Comparison of ENCODE assay signal across 1 cellular context in genomic region chr2:42054657-42055430, GRCh38.
TF ChIP-seq lines count a peak whose summit lies in the region.

No MANE protein-coding gene starts in this region.

TF ChIP-seq in HepG2, 621 proteins besides CTCF, POLR2A, EP300 and RAD21 (continued from another document and continues in another):
- no peak for TF ChIP-seq ARID4A (CRISPR knock-in tag; IDR thresholded peaks at IDR 0.05; ENCODE audit: borderline replicate concordance)
- no peak for TF ChIP-seq ETS1 (CRISPR knock-in tag; IDR thresholded peaks at IDR 0.05)
- no peak for TF ChIP-seq PRDM15 (CRISPR knock-in tag; IDR thresholded peaks at IDR 0.05)
- TF ChIP-seq MAX (IDR thresholded peaks at IDR 0.05), result peak; percentile 48; the same call in 1 of the 2 replicates
- no peak for TF ChIP-seq BRF2 (CRISPR knock-in tag; IDR thresholded peaks at IDR 0.05)
- no peak for TF ChIP-seq PRMT3 (CRISPR knock-in tag; IDR thresholded peaks at IDR 0.05; ENCODE audit: borderline replicate concordance, low read depth)
- TF ChIP-seq ZNF710 (CRISPR knock-in tag; IDR thresholded peaks at IDR 0.05; ENCODE audit: borderline replicate concordance), result 0 out of 2 replicates have a peak, but pooled peaks have one; percentile 16
- TF ChIP-seq NBN (conservative IDR thresholded peaks at IDR 0.05), result no peak
- TF ChIP-seq SP140L (CRISPR knock-in tag; IDR thresholded peaks at IDR 0.05; ENCODE audit: borderline replicate concordance), result no peak
- no peak for TF ChIP-seq ZNF644 (CRISPR knock-in tag; IDR thresholded peaks at IDR 0.05; ENCODE audit: low read depth)
- no peak for TF ChIP-seq MNT (IDR thresholded peaks at IDR 0.05)
- TF ChIP-seq ZNF337 (CRISPR knock-in tag; IDR thresholded peaks at IDR 0.05; ENCODE audit: borderline replicate concordance, low read depth), result no peak
- TF ChIP-seq KDM4B (CRISPR knock-in tag; IDR thresholded peaks at IDR 0.05), result no peak
- TF ChIP-seq GTF2F1 (IDR thresholded peaks at IDR 0.05; ENCODE audit: low read length), result no peak
- peak; percentile 64; the same call in 1 of the 2 replicates for TF ChIP-seq SATB2 (CRISPR knock-in tag; IDR thresholded peaks at IDR 0.05)
- TF ChIP-seq YEATS2 (CRISPR knock-in tag; IDR thresholded peaks at IDR 0.05; ENCODE audit: borderline replicate concordance), result no peak
- TF ChIP-seq ZNF407 (CRISPR knock-in tag; IDR thresholded peaks at IDR 0.05; ENCODE audit: not compliant biosample characterization), result no peak
- no peak for TF ChIP-seq MBD4 (IDR thresholded peaks at IDR 0.05; ENCODE audit: borderline replicate concordance, low read length)
- no peak for TF ChIP-seq ZNF496 (CRISPR knock-in tag; IDR thresholded peaks at IDR 0.05; ENCODE audit: insufficient replicate concordance)
- TF ChIP-seq ZNF619 (CRISPR knock-in tag; IDR thresholded peaks at IDR 0.05), result 0 out of 2 replicates have a peak, but pooled peaks have one; percentile 12
- TF ChIP-seq ASH2L (IDR thresholded peaks at IDR 0.05; ENCODE audit: insufficient read length, low read depth, low read length), result no peak
- no peak for TF ChIP-seq HMG20B (CRISPR knock-in tag; conservative IDR thresholded peaks at IDR 0.05)
- peak; percentile 76; the same call in 1 of the 2 replicates for TF ChIP-seq ZBTB4 (CRISPR knock-in tag; IDR thresholded peaks at IDR 0.05; ENCODE audit: borderline replicate concordance)
- no peak for TF ChIP-seq SOX6 (IDR thresholded peaks at IDR 0.05)
- no peak for TF ChIP-seq SOX6 (CRISPR knock-in tag; IDR thresholded peaks at IDR 0.05)
